In genomic region chr10:130140425-130140824, GRCh38 we compare ENCODE assay signal across 15 cellular contexts. TPM values are rescaled to one million over a fixed set of nuclear protein-coding genes. Genes with fewer than 3 reads are reported as not detected.
DNase-seq lines count a peak whose midpoint lies in the region; FAIRE-seq and TF ChIP-seq lines count a peak whose summit lies in the region.
"Had no signal": no experiment of that assay in that cellular context is flagged by ENCODE, and none has a peak within 500 bp of the region (broad histone marks: within the 10 kb centered on the region; RNA-seq: fewer than 3 reads in every experiment).

No MANE protein-coding gene starts in this region.

- peak; percentile 50 for FAIRE-seq in GM12892 (lab: Jason Lieb, UNC)

- peak overlapping the region; percentile 5 to 31 (median 9) for H3K27ac Mint-ChIP-seq in IgD-negative memory B cell
- H3K27ac Mint-ChIP-seq in activated T-helper 1 cell treated with anti-CD3 and anti-CD28 coated beads, Interleukin-12 subunit alpha, Interleukin-12 subunit beta, Interleukin-2, Interleukin-4 antibody, amounts not matched to agents 30 ng/mL and 10 ng/mL and 1 ng/mL, durations not matched to agents 14 hours and 24 hours and 36 hours, result no peak overlapping the region
- peak overlapping the region in 1 of 7 donors; percentile 63 for H3K27ac Mint-ChIP-seq in CD14-positive monocyte
- H3K27ac Mint-ChIP-seq: activated CD4-positive, alpha-beta memory T cell treated with anti-CD3 and anti-CD28 coated beads, Interleukin-2, amount 10 ng/mL, durations not matched to agents 7 days and 5 days had no signal

- intact Hi-C loops in activated T-helper 1 cell treated with anti-CD3 and anti-CD28 coated beads, Interleukin-12 subunit alpha, Interleukin-12 subunit beta, Interleukin-2, Interleukin-4 antibody, amounts not matched to agents 30 ng/mL and 10 ng/mL and 1 ng/mL, durations not matched to agents 14 hours and 24 hours and 36 hours (cut with micrococcal nuclease), result no loop called here
- intact Hi-C loops in CD14-positive monocyte (cut with micrococcal nuclease), result no loop called here

- peaks cover 6% of the 10 kb centered on the region for H3K36me3 Mint-ChIP-seq in IgD-negative memory B cell
- peaks cover 32% of the 10 kb centered on the region for H3K36me3 Mint-ChIP-seq in activated T-helper 1 cell treated with anti-CD3 and anti-CD28 coated beads, Interleukin-12 subunit alpha, Interleukin-12 subunit beta, Interleukin-2, Interleukin-4 antibody, amounts not matched to agents 30 ng/mL and 10 ng/mL and 1 ng/mL, durations not matched to agents 14 hours and 24 hours and 36 hours (ENCODE audit: low read depth)
- H3K36me3 Mint-ChIP-seq in CD14-positive monocyte, result peaks cover 19 to 39% of the 10 kb centered on the region in 2 donors

- DNase-seq in CD1c-positive myeloid dendritic cell (ENCODE audit: extremely low spot score) (peak; percentile 24), GM12892 (ENCODE audit: insufficient read length) (no peak), germinal center (ENCODE audit: low spot score) (no peak), CD14-positive monocyte (ENCODE audit: low spot score) (no peak), NOMO-1 treated with DMSO at 0.1 percent for 48 hours (lab: John Stamatoyannopoulos, UW; ENCODE audit: unreplicated experiment) (no peak)
- no peak for DNase-seq in activated T-helper 1 cell treated with anti-CD3 and anti-CD28 coated beads, Interleukin-12 subunit alpha, Interleukin-12 subunit beta, Interleukin-2, Interleukin-4 antibody, amounts not matched to agents 30 ng/mL and 10 ng/mL and 1 ng/mL, durations not matched to agents 14 hours and 24 hours and 36 hours (ENCODE audit: low spot score)
- no peak for DNase-seq in stimulated activated CD4-positive, alpha-beta T cell treated with anti-CD3 and anti-CD28 coated beads, Interleukin-4, amount 100 ng/mL, for 1 hour
- DNase-seq: activated CD4-positive, alpha-beta memory T cell treated with anti-CD3 and anti-CD28 coated beads, Interleukin-2, amount 10 ng/mL, durations not matched to agents 7 days and 5 days; activated naive CD4-positive, alpha-beta T cell; KBM-7; NCI-H1694; nucleus accumbens; stimulated activated CD4-positive, alpha-beta T cell treated with anti-CD3 and anti-CD28 coated beads, Interleukin-1b, Interleukin-23, amount 100 ng/mL, for 48 hours; tibial artery had no signal

- H3K27me3 Mint-ChIP-seq in IgD-negative memory B cell, result no peaks in the 10 kb centered on the region
- no peaks in the 10 kb centered on the region for H3K27me3 Mint-ChIP-seq in activated T-helper 1 cell treated with anti-CD3 and anti-CD28 coated beads, Interleukin-12 subunit alpha, Interleukin-12 subunit beta, Interleukin-2, Interleukin-4 antibody, amounts not matched to agents 30 ng/mL and 10 ng/mL and 1 ng/mL, durations not matched to agents 14 hours and 24 hours and 36 hours (ENCODE audit: insufficient read depth)
- peaks cover under 1 to 3% (median 2%) of the 10 kb centered on the region in 3 donors for H3K27me3 Mint-ChIP-seq in CD14-positive monocyte (ENCODE audit: low read depth in 3 of 3)
- H3K27me3 Mint-ChIP-seq: activated CD4-positive, alpha-beta memory T cell treated with anti-CD3 and anti-CD28 coated beads, Interleukin-2, amount 10 ng/mL, durations not matched to agents 7 days and 5 days had no signal

- no peak for TF ChIP-seq CTCF in CD14-positive monocyte (IDR thresholded peaks at IDR 0.05)

- TF ChIP-seq POLR2A in GM12892 (IDR thresholded peaks at IDR 0.05; ENCODE audit: low read depth, low read length), result no peak

- no peaks in the 10 kb centered on the region for H3K9me3 Mint-ChIP-seq in IgD-negative memory B cell
- no peaks in the 10 kb centered on the region for H3K9me3 Mint-ChIP-seq in activated T-helper 1 cell treated with anti-CD3 and anti-CD28 coated beads, Interleukin-12 subunit alpha, Interleukin-12 subunit beta, Interleukin-2, Interleukin-4 antibody, amounts not matched to agents 30 ng/mL and 10 ng/mL and 1 ng/mL, durations not matched to agents 14 hours and 24 hours and 36 hours
- peaks cover 0 to 2% (median 0%) of the 10 kb centered on the region in 7 donors for H3K9me3 Mint-ChIP-seq in CD14-positive monocyte
- H3K9me3 Mint-ChIP-seq: activated CD4-positive, alpha-beta memory T cell treated with anti-CD3 and anti-CD28 coated beads, Interleukin-2, amount 10 ng/mL, durations not matched to agents 7 days and 5 days had no signal

- H3K4me1 Mint-ChIP-seq in IgD-negative memory B cell, result peaks cover 39 to 51% (median 50%) of the 10 kb centered on the region in 3 donors
- H3K4me1 Mint-ChIP-seq in activated T-helper 1 cell treated with anti-CD3 and anti-CD28 coated beads, Interleukin-12 subunit alpha, Interleukin-12 subunit beta, Interleukin-2, Interleukin-4 antibody, amounts not matched to agents 30 ng/mL and 10 ng/mL and 1 ng/mL, durations not matched to agents 14 hours and 24 hours and 36 hours (ENCODE audit: low read depth), result peaks cover 57% of the 10 kb centered on the region
- H3K4me1 Mint-ChIP-seq in CD14-positive monocyte, result peaks cover 51% of the 10 kb centered on the region

- H3K4me3 Mint-ChIP-seq in IgD-negative memory B cell, result peak overlapping the region in 3 of 4 donors; percentile 56 to 85 (median 80)
- H3K4me3 Mint-ChIP-seq in activated T-helper 1 cell treated with anti-CD3 and anti-CD28 coated beads, Interleukin-12 subunit alpha, Interleukin-12 subunit beta, Interleukin-2, Interleukin-4 antibody, amounts not matched to agents 30 ng/mL and 10 ng/mL and 1 ng/mL, durations not matched to agents 14 hours and 24 hours and 36 hours, result peak overlapping the region; percentile 30
- H3K4me3 Mint-ChIP-seq in CD14-positive monocyte, result no peak overlapping the region

RNA-seq across cellular contexts. Expression of gene GLRX3, which starts 4.2 kb away (rescaled TPM):
- 131 TPM for polyA plus RNA-seq in GM12892 (2012; ENCODE audit: missing spikeins)
- 78.7 TPM for polyA plus RNA-seq in IgD-negative memory B cell
- total RNA-seq in activated T-helper 1 cell treated with anti-CD3 and anti-CD28 coated beads, Interleukin-12 subunit alpha, Interleukin-12 subunit beta, Interleukin-2, Interleukin-4 antibody, amounts not matched to agents 30 ng/mL and 10 ng/mL and 1 ng/mL, durations not matched to agents 14 hours and 24 hours and 36 hours, result 119 and 129 TPM in 2 replicates
- polyA plus RNA-seq in CD14-positive monocyte, result 10 to 100 TPM; 78.2 to 94.1 TPM

RNA-seq across cellular contexts. Expression of gene C10orf143, which starts 29.8 kb away (rescaled TPM):
- polyA plus RNA-seq in GM12892 (2012; ENCODE audit: missing spikeins), result 2.3 TPM
- polyA plus RNA-seq in IgD-negative memory B cell (21.1 TPM), CD14-positive monocyte (10 to 100 TPM in 1 of 2 donors, 1 to 10 TPM in 1; 8.0 to 11.6 TPM)
- total RNA-seq in activated T-helper 1 cell treated with anti-CD3 and anti-CD28 coated beads, Interleukin-12 subunit alpha, Interleukin-12 subunit beta, Interleukin-2, Interleukin-4 antibody, amounts not matched to agents 30 ng/mL and 10 ng/mL and 1 ng/mL, durations not matched to agents 14 hours and 24 hours and 36 hours, result 3.3 and 3.6 TPM in 2 replicates

Comparison
In these comparisons a context has a peak if more than half of its experiments do, and no peak if none do; other contexts are left out.
1. H3K4me3 Mint-ChIP-seq: peak in IgD-negative memory B cell (3 of 4) and activated T-helper 1 cell treated with anti-CD3 and anti-CD28 coated beads, Interleukin-12 subunit alpha, Interleukin-12 subunit beta, Interleukin-2, Interleukin-4 antibody, amounts not matched to agents 30 ng/mL and 10 ng/mL and 1 ng/mL, durations not matched to agents 14 hours and 24 hours and 36 hours (single experiment); none in CD14-positive monocyte (0 of 2).